Comparison of ENCODE assay signal across 8 cellular contexts in the genomic region with DNA sequence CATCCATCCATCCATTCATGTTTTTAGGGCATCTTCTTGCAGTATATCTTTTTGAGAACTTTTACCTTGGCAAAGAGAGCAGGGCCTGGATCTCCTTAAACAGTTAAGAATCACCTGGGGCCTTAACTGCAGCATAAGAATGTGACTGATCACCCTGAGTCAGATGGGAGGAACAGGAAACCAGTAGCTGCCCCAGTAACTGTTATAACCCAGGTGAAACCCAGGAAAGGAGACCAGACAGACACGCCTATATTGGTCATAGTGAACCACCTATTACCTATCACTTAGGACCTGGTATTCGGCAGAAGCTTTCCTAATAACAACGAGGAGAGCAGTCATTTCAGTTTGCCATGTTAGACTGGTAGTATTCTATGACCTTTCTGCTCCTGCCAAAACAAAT. TPM values are rescaled to one million over a fixed set of nuclear protein-coding genes. Genes with fewer than 3 reads are reported as not detected.
DNase-seq lines count a peak whose midpoint lies in the region; ATAC-seq and TF ChIP-seq lines count a peak whose summit lies in the region.

No MANE protein-coding gene starts in this region.

- DNase-seq in GM13977 (ENCODE audit: low spot score): peak; percentile 13
- no peak for DNase-seq in OCI-LY7 (ENCODE audit: low spot score)
- no peak for DNase-seq in mesenchymal stem cell
- no peak for DNase-seq in NCI-H2081 treated with DMSO at 0.1 percent for 48 hours (lab: John Stamatoyannopoulos, UW)
- no peak for DNase-seq in 8988T
- no peak for DNase-seq in NOMO-1 treated with dmso at 0.1 percent for 144 hours (lab: John Stamatoyannopoulos, UW; ENCODE audit: unreplicated experiment)

- H3K4me2 ChIP-seq in OCI-LY7 (ENCODE audit: low read length) (peak overlapping the region; percentile 23; the same call in 1 of the 2 replicates), mesenchymal stem cell (ENCODE audit: low read length, poor library complexity, severe bottlenecking) (no peak overlapping the region)

- no peak overlapping the region for H2AFZ ChIP-seq in OCI-LY7 (ENCODE audit: low read length)
- H2AFZ ChIP-seq in mesenchymal stem cell (ENCODE audit: low read depth, low read length): no peak overlapping the region

- TF ChIP-seq CTCF in GM13977 (IDR thresholded peaks at IDR 0.05; ENCODE audit: extremely low read depth, insufficient read depth, missing control alignments) (no peak), OCI-LY7 (conservative IDR thresholded peaks at IDR 0.05; ENCODE audit: low read length) (no peak)

- H3K27me3 ChIP-seq in mesenchymal stem cell (ENCODE audit: control insufficient read depth in 1 of 2, insufficient read depth in 1 of 2, low read length in 2 of 2): no peaks in the 10 kb centered on the region

- H3K79me1 ChIP-seq in mesenchymal stem cell (replicated peaks; ENCODE audit: low read length, poor library complexity, severe bottlenecking): peaks cover 5% of the 10 kb centered on the region

- H3K9me3 ChIP-seq in OCI-LY7 (ENCODE audit: low read length): no peaks in the 10 kb centered on the region
- no peaks in the 10 kb centered on the region for H3K9me3 ChIP-seq in mesenchymal stem cell (ENCODE audit: control insufficient read depth, low read length)

- no peaks in the 10 kb centered on the region for H3K79me2 ChIP-seq in OCI-LY7 (ENCODE audit: insufficient read depth, low read depth, low read length)

- BruUV-seq in OCI-LY7 (replicated peaks; lab: Mats Ljungman, UMichigan): no TSS peak

- ATAC-seq in GM21786 (IDR thresholded peaks at IDR 0.05; ENCODE audit: unreplicated experiment) (peak; percentile 70), GM21360 (IDR thresholded peaks at IDR 0.05; ENCODE audit: unreplicated experiment) (no peak)

- H4K91ac ChIP-seq in mesenchymal stem cell (ENCODE audit: low read length): no peak overlapping the region

- no peak overlapping the region for H3K18ac ChIP-seq in mesenchymal stem cell (ENCODE audit: low read depth in 1 of 2, low read length in 2 of 2)

- no peaks in the 10 kb centered on the region for H3K9me2 ChIP-seq in OCI-LY7 (ENCODE audit: insufficient read depth, low read length)

- in situ Hi-C loops in GM13977 (cut with MboI; ENCODE audit: low pct_unique_long_range_greater_than_20kb, low sequenced_read_pairs, unreplicated experiment): loop anchor here (25.0 kb wide), 1 partner anchor 396 kb away; no protein-coding TSS in a partner anchor

- CTCF ChIA-PET in OCI-LY7 (lab: Charles Lee; ENCODE audit: unreplicated experiment): interaction anchor here (1.1 kb wide), 2 partner anchors 83 to 220 kb away, joined by 3 to 9 read pairs; no protein-coding TSS in a partner anchor

- WGBS in mesenchymal stem cell: 93% methylated on average over 3 of the region's 3 CpGs

- H3K23ac ChIP-seq in mesenchymal stem cell (ENCODE audit: low read length in 2 of 2): no peak overlapping the region

- H3K36me3 ChIP-seq in OCI-LY7 (ENCODE audit: insufficient read depth, low read length): no peaks in the 10 kb centered on the region
- peaks cover 0 to 17% of the 10 kb centered on the region in 2 experiments for H3K36me3 ChIP-seq in mesenchymal stem cell (ENCODE audit: control insufficient read depth in 1 of 2, insufficient read depth in 2 of 2, low read depth in 1 of 2, low read length in 2 of 2)

- H2BK15ac ChIP-seq in mesenchymal stem cell (ENCODE audit: low read depth, poor library complexity, severe bottlenecking): no peak overlapping the region

- H2BK12ac ChIP-seq in mesenchymal stem cell (ENCODE audit: low read length in 2 of 2): no peak overlapping the region

- H2BK120ac ChIP-seq in mesenchymal stem cell (ENCODE audit: low read depth, low read length): no peak overlapping the region

- H3K14ac ChIP-seq in mesenchymal stem cell (ENCODE audit: low read length in 2 of 2): no peak overlapping the region

- no peak overlapping the region for H4K8ac ChIP-seq in mesenchymal stem cell (ENCODE audit: low read length)

- H3K4me1 ChIP-seq in OCI-LY7 (ENCODE audit: insufficient read depth, low read length, poor library complexity, severe bottlenecking) (peaks cover 8% of the 10 kb centered on the region), mesenchymal stem cell (ENCODE audit: control insufficient read depth, insufficient read depth, low read depth, low read length) (peaks cover 14% of the 10 kb centered on the region)

- H4K20me1 ChIP-seq in OCI-LY7 (ENCODE audit: insufficient read depth, low read length): no peaks in the 10 kb centered on the region

- H2AK5ac ChIP-seq in mesenchymal stem cell (ENCODE audit: low read length, severe bottlenecking): peak overlapping the region; percentile 5

- H3K27ac ChIP-seq in OCI-LY7 (ENCODE audit: low read depth, low read length, poor library complexity, severe bottlenecking): no peak overlapping the region
- peak overlapping the region; percentile 37 for H3K27ac ChIP-seq in mesenchymal stem cell (ENCODE audit: low read length, poor library complexity, severe bottlenecking)

- POLR2A ChIA-PET in OCI-LY7 (lab: Charles Lee): interaction anchor here (0.6 to 1.0 kb wide), 3 partner anchors 101 to 358 kb away, joined by 3 to 5 read pairs (median 4); partner anchors contain the start of gene VEZT

- no peak overlapping the region for H2BK5ac ChIP-seq in mesenchymal stem cell (ENCODE audit: low read depth, low read length, poor library complexity, severe bottlenecking)

- H3K4me3 ChIP-seq in OCI-LY7 (ENCODE audit: low read depth, low read length, poor library complexity, severe bottlenecking) (no peak overlapping the region), mesenchymal stem cell (ENCODE audit: insufficient read depth in 1 of 2, low read depth in 1 of 2, low read length in 2 of 2) (no peak overlapping the region)

- H3K9ac ChIP-seq in mesenchymal stem cell (ENCODE audit: low read length): peak overlapping the region; percentile 45

- H3K4ac ChIP-seq in mesenchymal stem cell (ENCODE audit: low read depth in 1 of 2, low read length in 2 of 2): no peak overlapping the region

- intact Hi-C loops in OCI-LY7 (cut with micrococcal nuclease; ENCODE audit: unreplicated experiment): loop anchor here (1.0 to 5.0 kb wide), 4 partner anchors 101 to 418 kb away; partner anchors contain the start of genes FGD6 and VEZT

RNA-seq across cellular contexts. Expression of gene NR2C1, which starts 43.4 kb away (rescaled TPM):
- 37.5 and 43.4 TPM in 2 replicates for total RNA-seq in OCI-LY7 (2014; rRNA removed; shearing (Covaris generic))
- 42.8 and 55.7 TPM in 2 replicates for total RNA-seq in OCI-LY7 (2022)
- 33.2 TPM for polyA plus RNA-seq in mesenchymal stem cell (2013, experiment 1 of 2)
- 34.3 TPM for polyA plus RNA-seq in mesenchymal stem cell (2013, experiment 2 of 2)
